In the genomic region with DNA sequence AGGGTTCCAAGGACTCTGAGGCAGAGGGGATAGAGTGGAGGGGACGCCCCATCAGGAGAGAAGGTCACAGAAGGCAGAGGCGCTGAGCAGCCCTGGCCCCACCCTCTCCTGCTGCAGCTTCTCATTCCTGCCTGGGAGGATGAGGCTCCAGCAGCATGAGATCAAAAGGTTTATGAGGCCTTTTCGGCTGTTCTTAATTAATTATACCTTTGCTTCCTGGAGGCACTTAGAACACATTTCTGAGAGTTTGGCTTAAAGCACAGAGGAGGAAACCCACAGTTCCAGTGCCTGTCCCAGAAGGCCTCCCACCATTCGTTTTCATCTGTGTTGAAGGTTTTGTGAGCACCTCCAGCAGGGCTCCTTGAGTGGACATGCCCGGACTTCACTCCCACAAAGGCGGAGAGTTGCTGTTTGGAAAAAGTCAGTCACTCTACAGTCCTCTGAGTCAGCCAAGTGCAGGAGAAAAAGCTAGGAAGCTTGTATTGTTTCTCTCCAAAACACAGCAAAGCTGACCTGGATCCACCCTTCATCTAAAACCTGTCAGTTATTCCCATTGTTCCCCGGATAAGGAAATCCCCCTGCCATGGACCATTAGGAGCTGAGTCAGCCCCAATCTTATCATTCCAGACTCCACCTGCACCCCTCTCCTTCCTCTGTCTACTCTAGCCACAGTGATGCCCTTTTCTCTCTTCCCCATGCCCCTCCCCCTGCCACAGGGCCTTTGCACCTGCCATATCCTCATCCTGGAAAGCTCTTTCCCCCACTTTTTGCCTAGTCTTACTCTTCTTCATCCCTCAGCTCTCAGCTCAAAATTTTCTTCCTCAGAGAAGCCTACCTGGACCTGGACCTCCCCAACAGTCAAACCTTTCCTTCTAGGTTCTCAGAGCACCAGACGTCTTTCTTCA, we compare ENCODE assay signal across 10 cellular contexts.
DNase-seq lines count a peak whose midpoint lies in the region; ATAC-seq and TF ChIP-seq lines count a peak whose summit lies in the region.
"Had no signal": no experiment of that assay in that cellular context is flagged by ENCODE, and none has a peak within 500 bp of the region (broad histone marks: within the 10 kb centered on the region; RNA-seq: fewer than 3 reads in every experiment).

No MANE protein-coding gene starts in this region.

- ATAC-seq in GM18868 (IDR thresholded peaks at IDR 0.05; ENCODE audit: unreplicated experiment), result no peak

- no peaks in the 10 kb centered on the region; the same call in 1 of the 2 replicates for H3K4me1 ChIP-seq in HEK293 (ENCODE audit: control insufficient read depth, insufficient read depth, low read length)

- CTCF ChIA-PET in AG04450 (lab: Charles Lee) (no interaction called here), HEK293 (lab: Yijun Ruan, JAX) (no interaction called here)

- H3K4me3 ChIP-seq in AG04450 (ENCODE audit: low read depth, low read length) (no peak overlapping the region), HEK293 (ENCODE audit: low read depth, low read length) (no peak overlapping the region), astrocyte of the cerebellum (ENCODE audit: low read depth, low read length) (no peak overlapping the region)

- in situ Hi-C loops in astrocyte of the cerebellum (cut with HindIII; ENCODE audit: low sequenced_read_pairs), result no loop called here

- H3K9me3 ChIP-seq in AG04450 (ENCODE audit: control insufficient read depth, insufficient read depth, low read length) (no peaks in the 10 kb centered on the region), HEK293 (ENCODE audit: control insufficient read depth, insufficient read depth, low read depth, low read length) (no peaks in the 10 kb centered on the region)

- H3K27ac ChIP-seq in AG04450 (ENCODE audit: low read depth, low read length) (peak overlapping the region; percentile 66), HEK293 (ENCODE audit: extremely low read depth, low read depth, low read length) (peak overlapping the region; percentile 40; the same call in 1 of the 2 replicates)

- DNase-seq in AG04450 (ENCODE audit: low read depth, low spot score), result peak; percentile 37
- DNase-seq in astrocyte of the cerebellum (ENCODE audit: low read depth), result peak; percentile 24
- DNase-seq in iris pigment epithelial cell (ENCODE audit: low read depth), result peak; percentile 77
- DNase-seq in NCI-H2196 (lab: John Stamatoyannopoulos, UW; ENCODE audit: unreplicated experiment), result no peak
- DNase-seq in GF-D8 (lab: John Stamatoyannopoulos, UW), result no peak
- no peak for DNase-seq in AML-193 (lab: John Stamatoyannopoulos, UW)
- DNase-seq: midbrain, NCI-H2171 had no signal

- TF ChIP-seq CTCF in AG04450 (IDR thresholded peaks at IDR 0.05; ENCODE audit: low read depth, low read length) (no peak), HEK293 (tag by site-specific recombination; IDR thresholded peaks at IDR 0.05) (no peak), astrocyte of the cerebellum (IDR thresholded peaks at IDR 0.05; ENCODE audit: low read depth, low read length, missing control alignments) (no peak)

- no peaks in the 10 kb centered on the region for H3K36me3 ChIP-seq in HEK293 (ENCODE audit: control insufficient read depth in 2 of 2, insufficient read depth in 1 of 2, low read length in 2 of 2)

- POLR2A ChIA-PET in AG04450 (lab: Yijun Ruan, JAX), result no interaction called here
- POLR2A ChIA-PET in HEK293 (lab: Yijun Ruan, JAX), result no interaction called here

- H3K27me3 ChIP-seq in AG04450 (ENCODE audit: control insufficient read depth, insufficient read depth, low read length), result no peaks in the 10 kb centered on the region

TF ChIP-seq in HEK293, 187 proteins besides CTCF, POLR2A, EP300 and RAD21:
- TF ChIP-seq ZNF174 (tag by site-specific recombination; IDR thresholded peaks at IDR 0.05), result no peak
- TF ChIP-seq TCF7L2 (IDR thresholded peaks at IDR 0.05; ENCODE audit: borderline replicate concordance, low read depth, low read length), result no peak
- TF ChIP-seq ZFP41 (tag by site-specific recombination; IDR thresholded peaks at IDR 0.05; ENCODE audit: borderline replicate concordance), result no peak
- TF ChIP-seq ZNF660 (tag by site-specific recombination; IDR thresholded peaks at IDR 0.05), result 0 out of 2 replicates have a peak, but pooled peaks have one; percentile 14
- TF ChIP-seq ZNF112 (tag by site-specific recombination; IDR thresholded peaks at IDR 0.05), result no peak
- no peak for TF ChIP-seq ZNF239 (tag by site-specific recombination; IDR thresholded peaks at IDR 0.05)
- TF ChIP-seq, protein P1, sequence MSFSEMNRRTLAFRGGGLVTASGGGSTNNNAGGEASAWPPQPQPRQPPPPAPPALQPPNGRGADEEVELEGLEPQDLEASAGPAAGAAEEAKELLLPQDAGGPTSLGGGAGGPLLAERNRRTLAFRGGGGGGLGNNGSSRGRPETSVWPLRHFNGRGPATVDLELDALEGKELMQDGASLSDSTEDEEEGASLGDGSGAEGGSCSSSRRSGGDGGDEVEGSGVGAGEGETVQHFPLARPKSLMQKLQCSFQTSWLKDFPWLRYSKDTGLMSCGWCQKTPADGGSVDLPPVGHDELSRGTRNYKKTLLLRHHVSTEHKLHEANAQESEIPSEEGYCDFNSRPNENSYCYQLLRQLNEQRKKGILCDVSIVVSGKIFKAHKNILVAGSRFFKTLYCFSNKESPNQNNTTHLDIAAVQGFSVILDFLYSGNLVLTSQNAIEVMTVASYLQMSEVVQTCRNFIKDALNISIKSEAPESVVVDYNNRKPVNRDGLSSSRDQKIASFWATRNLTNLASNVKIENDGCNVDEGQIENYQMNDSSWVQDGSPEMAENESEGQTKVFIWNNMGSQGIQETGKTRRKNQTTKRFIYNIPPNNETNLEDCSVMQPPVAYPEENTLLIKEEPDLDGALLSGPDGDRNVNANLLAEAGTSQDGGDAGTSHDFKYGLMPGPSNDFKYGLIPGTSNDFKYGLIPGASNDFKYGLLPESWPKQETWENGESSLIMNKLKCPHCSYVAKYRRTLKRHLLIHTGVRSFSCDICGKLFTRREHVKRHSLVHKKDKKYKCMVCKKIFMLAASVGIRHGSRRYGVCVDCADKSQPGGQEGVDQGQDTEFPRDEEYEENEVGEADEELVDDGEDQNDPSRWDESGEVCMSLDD (tag by site-specific recombination; IDR thresholded peaks at IDR 0.05), result no peak
- peak; percentile 95 for TF ChIP-seq ZNF623 (tag by site-specific recombination; IDR thresholded peaks at IDR 0.05)
- TF ChIP-seq, protein P2, sequence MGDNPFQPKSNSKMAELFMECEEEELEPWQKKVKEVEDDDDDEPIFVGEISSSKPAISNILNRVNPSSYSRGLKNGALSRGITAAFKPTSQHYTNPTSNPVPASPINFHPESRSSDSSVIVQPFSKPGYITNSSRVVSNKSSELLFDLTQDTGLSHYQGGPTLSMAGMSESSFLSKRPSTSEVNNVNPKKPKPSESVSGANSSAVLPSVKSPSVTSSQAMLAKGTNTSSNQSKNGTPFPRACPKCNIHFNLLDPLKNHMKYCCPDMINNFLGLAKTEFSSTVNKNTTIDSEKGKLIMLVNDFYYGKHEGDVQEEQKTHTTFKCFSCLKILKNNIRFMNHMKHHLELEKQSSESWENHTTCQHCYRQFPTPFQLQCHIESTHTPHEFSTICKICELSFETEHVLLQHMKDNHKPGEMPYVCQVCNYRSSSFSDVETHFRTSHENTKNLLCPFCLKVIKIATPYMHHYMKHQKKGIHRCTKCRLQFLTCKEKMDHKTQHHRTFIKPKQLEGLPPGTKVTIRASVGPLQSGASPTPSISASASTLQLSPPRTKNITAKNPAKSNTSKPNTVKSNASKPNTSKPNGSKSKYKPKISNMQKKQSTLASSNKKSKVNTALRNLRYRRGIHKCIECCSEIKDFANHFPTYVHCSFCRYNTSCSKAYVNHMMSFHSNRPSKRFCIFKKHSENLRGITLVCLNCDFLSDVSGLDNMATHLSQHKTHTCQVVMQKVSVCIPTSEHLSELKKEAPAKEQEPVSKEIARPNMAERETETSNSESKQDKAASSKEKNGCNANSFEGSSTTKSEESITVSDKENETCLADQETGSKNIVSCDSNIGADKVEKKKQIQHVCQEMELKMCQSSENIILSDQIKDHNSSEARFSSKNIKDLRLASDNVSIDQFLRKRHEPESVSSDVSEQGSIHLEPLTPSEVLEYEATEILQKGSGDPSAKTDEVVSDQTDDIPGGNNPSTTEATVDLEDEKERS (tag by site-specific recombination; IDR thresholded peaks at IDR 0.05), result 0 out of 2 replicates have a peak, but pooled peaks have one; percentile 13
- TF ChIP-seq ZSCAN23 (tag by site-specific recombination; IDR thresholded peaks at IDR 0.05), result no peak
- no peak for TF ChIP-seq ZNF394 (tag by site-specific recombination; IDR thresholded peaks at IDR 0.05; ENCODE audit: borderline replicate concordance)
- no peak for TF ChIP-seq ZNF48 (tag by site-specific recombination; IDR thresholded peaks at IDR 0.05)
- TF ChIP-seq ZNF37A (tag by site-specific recombination; IDR thresholded peaks at IDR 0.05), result no peak
- no peak for TF ChIP-seq TRIM28 (IDR thresholded peaks at IDR 0.05; ENCODE audit: borderline replicate concordance, low read length)
- peak; percentile 59; the same call in 1 of the 2 replicates for TF ChIP-seq ZSCAN16 (tag by site-specific recombination; IDR thresholded peaks at IDR 0.05)
- TF ChIP-seq ZNF473 (tag by site-specific recombination; IDR thresholded peaks at IDR 0.05), result no peak
- no peak for TF ChIP-seq ATF2 (tag by site-specific recombination; IDR thresholded peaks at IDR 0.05; ENCODE audit: low read depth)
- no peak for TF ChIP-seq ZNF624 (tag by site-specific recombination; IDR thresholded peaks at IDR 0.05)
- TF ChIP-seq SP7 (tag by site-specific recombination; IDR thresholded peaks at IDR 0.05), result peak; percentile 63
- no peak for TF ChIP-seq GFI1B (tag by site-specific recombination; IDR thresholded peaks at IDR 0.05)

Comparison
In these comparisons a context has a peak if more than half of its experiments do, and no peak if none do; other contexts are left out.
1. DNase-seq: peak in AG04450 (single experiment), astrocyte of the cerebellum (single experiment) and iris pigment epithelial cell (single experiment); none in NCI-H2196 (single experiment), GF-D8 (single experiment) and AML-193 (0 of 2).